1 cellular context compared by ENCODE assay signal in the genomic region with DNA sequence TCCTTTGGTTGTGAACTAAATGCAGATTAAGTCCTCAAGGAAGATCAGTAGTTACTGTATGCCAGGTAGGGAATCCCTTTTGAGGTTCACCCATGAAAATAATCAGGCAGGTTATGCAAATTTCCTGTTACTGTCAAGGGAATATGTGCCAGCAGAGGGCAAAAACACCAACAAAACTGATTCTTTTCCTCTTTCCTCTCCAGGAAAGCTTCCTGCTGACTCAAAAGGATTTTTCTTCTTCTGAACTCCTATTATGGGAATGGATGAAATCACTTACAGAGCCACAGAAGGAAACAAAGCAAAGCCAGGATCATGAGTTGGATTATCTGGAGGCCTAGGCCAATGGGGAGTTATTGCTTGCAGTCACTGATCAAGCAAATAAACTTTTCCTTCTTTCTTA.
TF ChIP-seq lines count a peak whose summit lies in the region.

No MANE protein-coding gene starts in this region.

TF ChIP-seq in GM23338, 12 proteins besides CTCF, POLR2A, EP300 and RAD21 (continued from another document):
- TF ChIP-seq, protein P1, sequence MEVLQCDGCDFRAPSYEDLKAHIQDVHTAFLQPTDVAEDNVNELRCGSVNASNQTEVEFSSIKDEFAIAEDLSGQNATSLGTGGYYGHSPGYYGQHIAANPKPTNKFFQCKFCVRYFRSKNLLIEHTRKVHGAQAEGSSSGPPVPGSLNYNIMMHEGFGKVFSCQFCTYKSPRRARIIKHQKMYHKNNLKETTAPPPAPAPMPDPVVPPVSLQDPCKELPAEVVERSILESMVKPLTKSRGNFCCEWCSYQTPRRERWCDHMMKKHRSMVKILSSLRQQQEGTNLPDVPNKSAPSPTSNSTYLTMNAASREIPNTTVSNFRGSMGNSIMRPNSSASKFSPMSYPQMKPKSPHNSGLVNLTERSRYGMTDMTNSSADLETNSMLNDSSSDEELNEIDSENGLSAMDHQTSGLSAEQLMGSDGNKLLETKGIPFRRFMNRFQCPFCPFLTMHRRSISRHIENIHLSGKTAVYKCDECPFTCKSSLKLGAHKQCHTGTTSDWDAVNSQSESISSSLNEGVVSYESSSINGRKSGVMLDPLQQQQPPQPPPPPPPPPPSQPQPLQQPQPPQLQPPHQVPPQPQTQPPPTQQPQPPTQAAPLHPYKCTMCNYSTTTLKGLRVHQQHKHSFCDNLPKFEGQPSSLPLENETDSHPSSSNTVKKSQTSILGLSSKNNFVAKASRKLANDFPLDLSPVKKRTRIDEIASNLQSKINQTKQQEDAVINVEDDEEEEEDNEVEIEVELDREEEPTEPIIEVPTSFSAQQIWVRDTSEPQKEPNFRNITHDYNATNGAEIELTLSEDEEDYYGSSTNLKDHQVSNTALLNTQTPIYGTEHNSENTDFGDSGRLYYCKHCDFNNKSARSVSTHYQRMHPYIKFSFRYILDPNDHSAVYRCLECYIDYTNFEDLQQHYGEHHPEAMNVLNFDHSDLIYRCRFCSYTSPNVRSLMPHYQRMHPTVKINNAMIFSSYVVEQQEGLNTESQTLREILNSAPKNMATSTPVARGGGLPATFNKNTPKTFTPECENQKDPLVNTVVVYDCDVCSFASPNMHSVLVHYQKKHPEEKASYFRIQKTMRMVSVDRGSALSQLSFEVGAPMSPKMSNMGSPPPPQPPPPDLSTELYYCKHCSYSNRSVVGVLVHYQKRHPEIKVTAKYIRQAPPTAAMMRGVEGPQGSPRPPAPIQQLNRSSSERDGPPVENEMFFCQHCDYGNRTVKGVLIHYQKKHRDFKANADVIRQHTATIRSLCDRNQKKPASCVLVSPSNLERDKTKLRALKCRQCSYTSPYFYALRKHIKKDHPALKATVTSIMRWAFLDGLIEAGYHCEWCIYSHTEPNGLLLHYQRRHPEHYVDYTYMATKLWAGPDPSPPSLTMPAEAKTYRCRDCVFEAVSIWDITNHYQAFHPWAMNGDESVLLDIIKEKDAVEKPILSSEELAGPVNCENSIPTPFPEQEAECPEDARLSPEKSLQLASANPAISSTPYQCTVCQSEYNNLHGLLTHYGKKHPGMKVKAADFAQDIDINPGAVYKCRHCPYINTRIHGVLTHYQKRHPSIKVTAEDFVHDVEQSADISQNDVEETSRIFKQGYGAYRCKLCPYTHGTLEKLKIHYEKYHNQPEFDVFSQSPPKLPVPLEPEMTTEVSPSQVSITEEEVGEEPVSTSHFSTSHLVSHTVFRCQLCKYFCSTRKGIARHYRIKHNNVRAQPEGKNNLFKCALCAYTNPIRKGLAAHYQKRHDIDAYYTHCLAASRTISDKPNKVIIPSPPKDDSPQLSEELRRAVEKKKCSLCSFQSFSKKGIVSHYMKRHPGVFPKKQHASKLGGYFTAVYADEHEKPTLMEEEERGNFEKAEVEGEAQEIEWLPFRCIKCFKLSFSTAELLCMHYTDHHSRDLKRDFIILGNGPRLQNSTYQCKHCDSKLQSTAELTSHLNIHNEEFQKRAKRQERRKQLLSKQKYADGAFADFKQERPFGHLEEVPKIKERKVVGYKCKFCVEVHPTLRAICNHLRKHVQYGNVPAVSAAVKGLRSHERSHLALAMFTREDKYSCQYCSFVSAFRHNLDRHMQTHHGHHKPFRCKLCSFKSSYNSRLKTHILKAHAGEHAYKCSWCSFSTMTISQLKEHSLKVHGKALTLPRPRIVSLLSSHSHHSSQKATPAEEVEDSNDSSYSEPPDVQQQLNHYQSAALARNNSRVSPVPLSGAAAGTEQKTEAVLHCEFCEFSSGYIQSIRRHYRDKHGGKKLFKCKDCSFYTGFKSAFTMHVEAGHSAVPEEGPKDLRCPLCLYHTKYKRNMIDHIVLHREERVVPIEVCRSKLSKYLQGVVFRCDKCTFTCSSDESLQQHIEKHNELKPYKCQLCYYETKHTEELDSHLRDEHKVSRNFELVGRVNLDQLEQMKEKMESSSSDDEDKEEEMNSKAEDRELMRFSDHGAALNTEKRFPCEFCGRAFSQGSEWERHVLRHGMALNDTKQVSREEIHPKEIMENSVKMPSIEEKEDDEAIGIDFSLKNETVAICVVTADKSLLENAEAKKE (CRISPR knock-in tag; IDR thresholded peaks at IDR 0.05), result no peak
- TF ChIP-seq ZNF114 (CRISPR knock-in tag; IDR thresholded peaks at IDR 0.05), result no peak
- TF ChIP-seq EZH2phosphoT487 (IDR thresholded peaks at IDR 0.05; ENCODE audit: unreplicated experiment), result no peak
